ENCODE assay signal across 22 cellular contexts in genomic region chr1:183138301-183138700, GRCh38. TPM values are rescaled to one million over a fixed set of nuclear protein-coding genes. Genes with fewer than 3 reads are reported as not detected.
A peak's percentile ranks its signal among the peaks of the same experiment; 100 is the strongest.
DNase-seq lines count a peak whose midpoint lies in the region; ATAC-seq and TF ChIP-seq lines count a peak whose summit lies in the region.
"Had no signal": no experiment of that assay in that cellular context is flagged by ENCODE, and none has a peak within 500 bp of the region (broad histone marks: within the 10 kb centered on the region; RNA-seq: fewer than 3 reads in every experiment).

No MANE protein-coding gene starts in this region.

- H3K9ac ChIP-seq in GM23248: peak overlapping the region; percentile 15
- H3K9ac ChIP-seq: KMS-11, neural progenitor cell had no signal

- no peak for ATAC-seq in WTC11
- no peak for ATAC-seq in gastroesophageal sphincter
- ATAC-seq in HG03175 (IDR thresholded peaks at IDR 0.05; ENCODE audit: unreplicated experiment): no peak
- ATAC-seq: activated T-helper 17 cell treated with anti-CD3 and anti-CD28 coated beads, Interleukin-2, amount 50 U/mL, for 72 hours; GM12878 had no signal

- peaks cover 85% of the 10 kb centered on the region for H3F3A ChIP-seq in GM23248 (ENCODE audit: insufficient read depth)

- H4K20me1 ChIP-seq in GM23248 (ENCODE audit: insufficient read depth): no peaks in the 10 kb centered on the region

- H2AFZ ChIP-seq in GM23248: no peak overlapping the region
- H2AFZ ChIP-seq: neural progenitor cell had no signal

- no peak for TF ChIP-seq EP300 in gastroesophageal sphincter (IDR thresholded peaks at IDR 0.05)

- H3K27ac Mint-ChIP-seq in WTC11 (0 out of 2 replicates have a peak overlapping the region, but pooled peaks have one; percentile 12), type B pancreatic cell (no peak overlapping the region)
- H3K27ac Mint-ChIP-seq: activated T-helper 17 cell treated with anti-CD3 and anti-CD28 coated beads, Interleukin-2, amount 50 U/mL, for 72 hours; neural progenitor cell had no signal

- peak overlapping the region; percentile 56 for H3K4me2 ChIP-seq in GM23248 (ENCODE audit: unreplicated experiment)
- H3K4me2 ChIP-seq: KMS-11, neural progenitor cell had no signal

- H3K27ac ChIP-seq in GM23248: peak overlapping the region; percentile 78
- peak overlapping the region; percentile 76 to 98 (median 82) for H3K27ac ChIP-seq in gastroesophageal sphincter
- H3K27ac ChIP-seq: KMS-11, neural progenitor cell had no signal

- H3K4me1 Mint-ChIP-seq in WTC11 (no peaks in the 10 kb centered on the region), type B pancreatic cell (ENCODE audit: unreplicated experiment) (peaks cover 6% of the 10 kb centered on the region)
- H3K4me1 Mint-ChIP-seq: activated T-helper 17 cell treated with anti-CD3 and anti-CD28 coated beads, Interleukin-2, amount 50 U/mL, for 72 hours had no signal

- H3K27me3 Mint-ChIP-seq in WTC11 (ENCODE audit: low read depth) (no peaks in the 10 kb centered on the region), type B pancreatic cell (no peaks in the 10 kb centered on the region)

- POLR2A ChIA-PET in WTC11 (lab: Charles Lee): no interaction called here

- no peaks in the 10 kb centered on the region for H3K27me3 ChIP-seq in GM23248 (replicated peaks; ENCODE audit: insufficient read depth)
- H3K27me3 ChIP-seq in gastroesophageal sphincter: no peaks in the 10 kb centered on the region
- H3K27me3 ChIP-seq: neural progenitor cell had no signal

- no peak overlapping the region for H3K4me3 Mint-ChIP-seq in WTC11
- no peak overlapping the region for H3K4me3 Mint-ChIP-seq in type B pancreatic cell
- H3K4me3 Mint-ChIP-seq: activated T-helper 17 cell treated with anti-CD3 and anti-CD28 coated beads, Interleukin-2, amount 50 U/mL, for 72 hours; neural progenitor cell had no signal

- WGBS in GM23248 (ENCODE audit: low coverage in 1 of 2, low lambda C conversion rate in 2 of 2, missing lambda C conversion rate in 2 of 2), 2 experiments: 8% methylated on average over 4 of the region's 4 CpGs
- 70 to 76% methylated on average over 4 of the region's 4 CpGs for WGBS in gastroesophageal sphincter (ENCODE audit: low coverage in 1 of 2), 2 donors

- TF ChIP-seq CTCF in WTC11 (IDR thresholded peaks at IDR 0.05) (no peak), gastroesophageal sphincter (IDR thresholded peaks at IDR 0.05) (no peak), type B pancreatic cell (conservative IDR thresholded peaks at IDR 0.05) (no peak)

- H3K9me3 Mint-ChIP-seq in WTC11 (no peaks in the 10 kb centered on the region), type B pancreatic cell (no peaks in the 10 kb centered on the region)
- H3K9me3 Mint-ChIP-seq: activated T-helper 17 cell treated with anti-CD3 and anti-CD28 coated beads, Interleukin-2, amount 50 U/mL, for 72 hours; neural progenitor cell had no signal

- H3K9me3 ChIP-seq in GM23248 (ENCODE audit: low read depth) (no peaks in the 10 kb centered on the region), gastroesophageal sphincter (no peaks in the 10 kb centered on the region)

- no peak for TF ChIP-seq POLR2A in gastroesophageal sphincter (IDR thresholded peaks at IDR 0.05)

- H3K36me3 Mint-ChIP-seq in WTC11: peaks cover 60% of the 10 kb centered on the region
- H3K36me3 Mint-ChIP-seq in type B pancreatic cell: peaks cover 63% of the 10 kb centered on the region

- H3K79me2 ChIP-seq in GM23248 (ENCODE audit: insufficient read depth): peaks cover 45% of the 10 kb centered on the region

- H3K4me1 ChIP-seq in GM23248 (ENCODE audit: insufficient read depth) (peaks cover 54% of the 10 kb centered on the region), gastroesophageal sphincter (peaks cover 17 to 66% (median 25%) of the 10 kb centered on the region in 3 donors)
- H3K4me1 ChIP-seq: neural progenitor cell had no signal

- H3K9me2 ChIP-seq in GM23248 (ENCODE audit: insufficient read depth): no peaks in the 10 kb centered on the region

- H3K4me3 ChIP-seq in GM23248: no peak overlapping the region
- H3K4me3 ChIP-seq in gastroesophageal sphincter: no peak overlapping the region
- H3K4me3 ChIP-seq: GM12878, neural progenitor cell had no signal

- DNase-seq in GM23248: peak; percentile 73
- DNase-seq in WTC11 (ENCODE audit: low spot score): no peak
- DNase-seq in stromal cell of bone marrow (ENCODE audit: low read depth): peak; percentile 29
- no peak for DNase-seq in type B pancreatic cell (ENCODE audit: extremely low spot score, unreplicated experiment)
- DNase-seq in NK-92 (lab: John Stamatoyannopoulos, UW; ENCODE audit: unreplicated experiment): no peak
- DNase-seq in DMS79 (lab: John Stamatoyannopoulos, UW): no peak
- DNase-seq: AML-193; dermis blood vessel endothelial cell; erythroblast; kidney; NCI-H1048; NCI-H2081 treated with DMSO at 0.1 percent for 48 hours; NCI-H526 treated with DMSO at 0.1 percent for 48 hours; retina; stimulated activated naive CD4-positive, alpha-beta T cell; T1000 had no signal

- CTCF ChIA-PET in WTC11 (lab: Charles Lee): no interaction called here

- H3K36me3 ChIP-seq in GM23248 (ENCODE audit: low read depth) (peaks cover 84% of the 10 kb centered on the region), gastroesophageal sphincter (peaks cover 10 to 85% of the 10 kb centered on the region in 2 donors)

- in situ Hi-C loops in GM23248 (cut with MboI): loop anchor here (10.0 kb wide), 1 partner anchor 174 kb away; no protein-coding TSS in a partner anchor

TF ChIP-seq in WTC11, 78 proteins besides CTCF, POLR2A, EP300 and RAD21:
- TF ChIP-seq E2F1 (CRISPR knock-in tag; IDR thresholded peaks at IDR 0.05): no peak
- no peak for TF ChIP-seq MYBL2 (CRISPR knock-in tag; IDR thresholded peaks at IDR 0.05)
- no peak for TF ChIP-seq E2F5 (CRISPR knock-in tag; IDR thresholded peaks at IDR 0.05)

RNA-seq across cellular contexts. Expression of gene LAMC2, which starts 47.8 kb away (rescaled TPM):
- 1.9 and 2.4 TPM in 2 replicates for total RNA-seq in GM23248 (2014; rRNA removed; shearing (Covaris generic))
- polyA plus RNA-seq in GM23248 (2016; fragmentation: Nextera tagmentation; extraction: Ambion mirVana): 2.7 and 3.2 TPM in 2 replicates
- total RNA-seq in WTC11 (2021): 6.5 to 7.9 TPM (median 6.5 TPM) in 3 replicates
- total RNA-seq in gastroesophageal sphincter: 10 to 100 TPM; 10.2 to 43.4 (median 18.4) TPM
- total RNA-seq in type B pancreatic cell (ENCODE audit: low replicate concordance): 14.8 and 33.5 TPM in 2 replicates

Comparison
In these comparisons a context has a peak if more than half of its experiments do, and no peak if none do; other contexts are left out.
1. DNase-seq: peak in GM23248 (single experiment) and stromal cell of bone marrow (single experiment); none in WTC11 (single experiment), type B pancreatic cell (single experiment), NK-92 (single experiment) and DMS79 (single experiment).